In genomic region chr1:157138220-157139124, GRCh38 we compare ENCODE assay signal across 8 cellular contexts. TPM values are rescaled to one million over a fixed set of nuclear protein-coding genes. Genes with fewer than 3 reads are reported as not detected.
DNase-seq lines count a peak whose midpoint lies in the region; ATAC-seq and TF ChIP-seq lines count a peak whose summit lies in the region.

TSS of gene ETV3 (minus strand) at chr1:157138395. CDS start at chr1:157136352, 2,043 bp downstream.

- peak within 1 kb of the TSS; percentile 87 for H3K27ac ChIP-seq in Panc1 (ENCODE audit: low read length)
- H3K27ac ChIP-seq in esophagus muscularis mucosa (replicated peaks in 1 of 4) = peak within 1 kb of the TSS; percentile 96 to 98 (median 97)

- BruUV-seq in Panc1 (replicated peaks; lab: Mats Ljungman, UMichigan) = no TSS peak

- no peaks in the 10 kb centered on the region for H3K27me3 Mint-ChIP-seq in IgD-negative memory B cell
- H3K27me3 Mint-ChIP-seq in activated T-cell treated with anti-CD3 and anti-CD28 coated beads, Interleukin-2, amount 50 U/mL, for 4 hours (ENCODE audit: low read depth) = no peaks in the 10 kb centered on the region

- H3K4me1 Mint-ChIP-seq in IgD-negative memory B cell = peaks cover 31 to 39% (median 32%) of the 10 kb centered on the region in 3 donors
- peaks cover 66% of the 10 kb centered on the region for H3K4me1 Mint-ChIP-seq in activated T-cell treated with anti-CD3 and anti-CD28 coated beads, Interleukin-2, amount 50 U/mL, for 4 hours (ENCODE audit: low read depth)

- H3K4me3 Mint-ChIP-seq in IgD-negative memory B cell = peak within 1 kb of the TSS; percentile 88 to 98 (median 96)
- peak within 1 kb of the TSS; percentile 98 for H3K4me3 Mint-ChIP-seq in activated T-cell treated with anti-CD3 and anti-CD28 coated beads, Interleukin-2, amount 50 U/mL, for 4 hours

- H3K36me3 Mint-ChIP-seq in IgD-negative memory B cell = peaks cover 10% of the 10 kb centered on the region
- peaks cover 24% of the 10 kb centered on the region for H3K36me3 Mint-ChIP-seq in activated T-cell treated with anti-CD3 and anti-CD28 coated beads, Interleukin-2, amount 50 U/mL, for 4 hours (ENCODE audit: insufficient read depth)

- H3K27ac Mint-ChIP-seq in IgD-negative memory B cell = peak within 1 kb of the TSS; percentile 90 to 98 (median 98)

- 1% methylated on average over 56 of the region's 87 CpGs for WGBS in esophagus muscularis mucosa

- DNase-seq in DMS 273 treated with DMSO at 0.1 percent for 48 hours (lab: John Stamatoyannopoulos, UW) = peak; percentile 79
- peak; percentile 36 for DNase-seq in Panc1 (ENCODE audit: low read depth, low spot score)
- DNase-seq in activated T-cell treated with anti-CD3 and anti-CD28 coated beads, Interleukin-2, amount 50 U/mL, for 4 hours = peak; percentile 76
- peak; percentile 97 for DNase-seq in esophagus muscularis mucosa (ENCODE audit: extremely low spot score)
- peak; percentile 89 for DNase-seq in myocyte (ENCODE audit: low read depth)
- peak; percentile 67 to 83 for DNase-seq in stimulated activated CD8-positive, alpha-beta memory T cell treated with anti-CD3 and anti-CD28 coated beads, Interleukin-7, amount 100 ng/mL, for 4 hours (ENCODE audit: low read depth in 2 of 2)

- H3K9me3 Mint-ChIP-seq in IgD-negative memory B cell = no peaks in the 10 kb centered on the region
- H3K9me3 Mint-ChIP-seq in activated T-cell treated with anti-CD3 and anti-CD28 coated beads, Interleukin-2, amount 50 U/mL, for 4 hours = no peaks in the 10 kb centered on the region

- TF ChIP-seq POLR2A in esophagus muscularis mucosa (IDR thresholded peaks at IDR 0.05; ENCODE audit: low read depth) = peak; percentile 90

- H3K4me1 ChIP-seq in Panc1 (ENCODE audit: control insufficient read depth, insufficient read depth, low read length) = peaks cover 18% of the 10 kb centered on the region
- peaks cover 16 to 39% (median 29%) of the 10 kb centered on the region in 4 donors for H3K4me1 ChIP-seq in esophagus muscularis mucosa

- H3K9me3 ChIP-seq in Panc1 (ENCODE audit: control insufficient read depth, insufficient read depth, low read depth, low read length) = no peaks in the 10 kb centered on the region
- no peaks in the 10 kb centered on the region for H3K9me3 ChIP-seq in esophagus muscularis mucosa

- H3K4me3 ChIP-seq in Panc1 (ENCODE audit: low read depth in 2 of 2, low read length in 2 of 2) (peak within 1 kb of the TSS; percentile 97 to 99), esophagus muscularis mucosa (peak within 1 kb of the TSS; percentile 74 to 97 (median 89))

- H3K36me3 ChIP-seq in Panc1 (ENCODE audit: control insufficient read depth, insufficient read depth, low read length) (peaks cover 14% of the 10 kb centered on the region), esophagus muscularis mucosa (peaks cover 17 to 28% (median 27%) of the 10 kb centered on the region in 4 donors)

- intact Hi-C loops in Panc1 (cut with micrococcal nuclease; ENCODE audit: unreplicated experiment) (loop anchor here (10.0 kb wide), 1 partner anchor 84 kb away; no protein-coding TSS in a partner anchor), esophagus muscularis mucosa (cut with DNase I) (no loop called here)

- ATAC-seq in GM21528 (IDR thresholded peaks at IDR 0.05; ENCODE audit: low FRiP score, unreplicated experiment) (peak; percentile 92), Panc1 (peak; percentile 98)
- peak; percentile 82 for ATAC-seq in activated T-cell treated with anti-CD3 and anti-CD28 coated beads, Interleukin-2, amount 50 U/mL, for 4 hours

- TF ChIP-seq CTCF in Panc1 (IDR thresholded peaks at IDR 0.05) = no peak
- TF ChIP-seq CTCF in esophagus muscularis mucosa (IDR thresholded peaks at IDR 0.05) = no peak

- in situ Hi-C loops in Panc1 (cut with HindIII; ENCODE audit: low pct_unique_long_range_greater_than_20kb, low sequenced_read_pairs) = no loop called here

- H3K27me3 ChIP-seq in Panc1 (ENCODE audit: control insufficient read depth, insufficient read depth, low read length) (no peaks in the 10 kb centered on the region; the same call in 1 of the 2 replicates), esophagus muscularis mucosa (no peaks in the 10 kb centered on the region)

- TF ChIP-seq EP300 in esophagus muscularis mucosa (IDR thresholded peaks at IDR 0.05) = no peak

- CTCF ChIA-PET in Panc1 (lab: Charles Lee) = interaction anchor here (0.7 to 1.2 kb wide), 3 partner anchors 18 to 48 kb away, joined by 3 to 11 read pairs (median 5); no protein-coding TSS in a partner anchor

- POLR2A ChIA-PET in Panc1 (lab: Charles Lee) = no interaction called here

RNA-seq across cellular contexts. Expression of gene ETV3, which starts in this region (rescaled TPM):
- polyA plus RNA-seq in IgD-negative memory B cell = 4.7 TPM
- total RNA-seq in Panc1 (2021; ENCODE audit: unreplicated experiment) (22.2 TPM), esophagus muscularis mucosa (10 to 100 TPM; 16.6 to 20.0 (median 19.2) TPM), myocyte (9.7 and 11.7 TPM in 2 replicates)
- polyA plus RNA-seq in Panc1 (2012; ENCODE audit: insufficient read length) = 8.9 TPM
- total RNA-seq in activated T-cell treated with anti-CD3 and anti-CD28 coated beads, Interleukin-2, amount 50 U/mL, for 4 hours = 10 to 100 TPM; 20.3 to 23.5 (median 21.2) TPM
- polyA plus RNA-seq in myocyte (2012) = 12.2 TPM

Comparison
In these comparisons a context has a peak if more than half of its experiments do, and no peak if none do; other contexts are left out.
1. Peak in every context shown above with its lines: DNase-seq, ATAC-seq, H3K4me3 ChIP-seq and H3K27ac ChIP-seq.
2. DNase-seq: peak in every context shown above with its lines; median percentile 97 in esophagus muscularis mucosa; 89 in myocyte; 79 in DMS 273 treated with DMSO at 0.1 percent for 48 hours; 76 in activated T-cell treated with anti-CD3 and anti-CD28 coated beads, Interleukin-2, amount 50 U/mL, for 4 hours; 75 in stimulated activated CD8-positive, alpha-beta memory T cell treated with anti-CD3 and anti-CD28 coated beads, Interleukin-7, amount 100 ng/mL, for 4 hours; 36 in Panc1.